In the genomic region with DNA sequence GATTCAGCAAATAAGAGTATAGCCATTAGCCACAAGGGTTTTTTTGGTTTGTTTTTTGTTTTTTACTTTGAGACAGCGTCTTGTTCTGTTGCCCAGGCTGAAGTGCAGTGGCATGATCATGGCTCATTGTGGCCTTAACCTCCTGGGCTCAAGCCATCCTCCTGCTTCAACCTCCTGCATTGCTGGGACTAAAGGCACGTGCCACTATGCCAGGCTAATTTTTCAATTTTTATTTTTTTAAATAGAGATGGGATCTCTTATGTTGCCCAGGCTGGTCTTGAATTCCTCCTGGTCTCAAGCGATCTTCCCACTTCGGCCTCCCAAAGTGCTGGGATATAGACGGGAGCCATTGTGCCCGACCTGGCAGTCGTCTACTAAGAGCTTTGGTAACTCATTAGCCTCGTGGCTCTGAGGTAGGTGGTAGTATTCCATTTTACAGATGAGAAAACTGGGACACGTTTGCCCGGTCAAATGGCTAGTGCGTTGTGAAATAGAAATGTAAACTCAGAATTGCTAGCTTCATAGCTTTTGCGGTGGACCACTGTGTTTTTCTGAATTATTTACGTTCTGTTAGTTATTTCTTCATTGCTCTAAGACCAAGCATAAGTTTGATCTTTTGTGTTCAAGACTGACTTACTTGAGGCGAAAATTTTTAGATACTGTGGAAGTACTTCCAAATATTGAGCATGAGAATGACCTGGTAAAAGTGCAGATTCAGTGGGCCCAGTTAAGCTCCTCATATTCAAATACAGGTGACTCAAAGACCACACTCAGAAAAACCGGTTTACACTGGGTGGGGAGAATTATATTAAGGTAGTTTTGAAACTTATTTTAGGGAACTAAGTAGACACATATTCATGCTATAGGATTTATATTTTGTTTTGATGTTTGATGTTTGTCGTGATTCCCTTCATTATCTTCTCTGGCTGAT, we compare ENCODE assay signal across 9 cellular contexts. TPM values are rescaled to one million over a fixed set of nuclear protein-coding genes. Genes with fewer than 3 reads are reported as not detected.
DNase-seq lines count a peak whose midpoint lies in the region; ATAC-seq lines count a peak whose summit lies in the region.
"Had no signal": no experiment of that assay in that cellular context is flagged by ENCODE, and none has a peak within 500 bp of the region (broad histone marks: within the 10 kb centered on the region; RNA-seq: fewer than 3 reads in every experiment).

No MANE protein-coding gene starts in this region.

- H3K27ac ChIP-seq in iPS DF 6.9 (ENCODE audit: low read length): no peak overlapping the region

- peaks cover 51% of the 10 kb centered on the region for H3K4me1 Mint-ChIP-seq in T-helper 2 cell treated with Interferon-gamma antibody and Interleukin-4, amounts not matched to agents 5 μg/mL and 100 μg/mL, for 36 hours (ENCODE audit: low read depth)
- H3K4me1 Mint-ChIP-seq in activated CD4-positive, alpha-beta memory T cell treated with anti-CD3 and anti-CD28 coated beads, Interleukin-2, amount 10 ng/mL, durations not matched to agents 7 days and 5 days: peaks cover 64% of the 10 kb centered on the region
- H3K4me1 Mint-ChIP-seq in stimulated activated naive CD8-positive, alpha-beta T cell treated with anti-CD3 and anti-CD28 coated beads, Interleukin-15, amount 100 ng/mL, for 72 hours: peaks cover 62% of the 10 kb centered on the region

- intact Hi-C loops in sciatic nerve (cut with DNase I): no loop called here

- DNase-seq in T-helper 2 cell treated with Interferon-gamma antibody and Interleukin-4, amounts not matched to agents 5 μg/mL and 100 μg/mL, for 36 hours (ENCODE audit: low spot score): no peak
- DNase-seq in T-helper 2 cell (no peak), iPS DF 6.9 (ENCODE audit: low read depth, low spot score) (no peak), sciatic nerve (ENCODE audit: low spot score) (no peak), activated gamma-delta T cell treated with Interleukin-2 at 50 U/mL for 16 hours (no peak), COLO829 (ENCODE audit: low spot score) (no peak)
- no peak for DNase-seq in activated CD4-positive, alpha-beta memory T cell treated with anti-CD3 and anti-CD28 coated beads, Interleukin-2, amount 10 ng/mL, durations not matched to agents 7 days and 5 days
- DNase-seq in stimulated activated naive CD8-positive, alpha-beta T cell treated with anti-CD3 and anti-CD28 coated beads, Interleukin-15, amount 100 ng/mL, for 72 hours: no peak

- H3K9me3 ChIP-seq in iPS DF 6.9 (ENCODE audit: control insufficient read depth, insufficient read depth, low read length): no peaks in the 10 kb centered on the region
- H3K9me3 ChIP-seq: body of pancreas had no signal

- no peaks in the 10 kb centered on the region for H3K9me3 Mint-ChIP-seq in T-helper 2 cell treated with Interferon-gamma antibody and Interleukin-4, amounts not matched to agents 5 μg/mL and 100 μg/mL, for 36 hours
- H3K9me3 Mint-ChIP-seq in activated CD4-positive, alpha-beta memory T cell treated with anti-CD3 and anti-CD28 coated beads, Interleukin-2, amount 10 ng/mL, durations not matched to agents 7 days and 5 days: no peaks in the 10 kb centered on the region
- no peaks in the 10 kb centered on the region for H3K9me3 Mint-ChIP-seq in stimulated activated naive CD8-positive, alpha-beta T cell treated with anti-CD3 and anti-CD28 coated beads, Interleukin-15, amount 100 ng/mL, for 72 hours

- H3K27me3 ChIP-seq in iPS DF 6.9 (ENCODE audit: control insufficient read depth, insufficient read depth, low read length): no peaks in the 10 kb centered on the region
- H3K27me3 ChIP-seq: body of pancreas had no signal

- no CpG with 5 or more reads among the region's 16 CpGs for WGBS in iPS DF 6.9 (ENCODE audit: insufficient coverage, insufficient read length)

- H3K4me1 ChIP-seq in iPS DF 6.9 (ENCODE audit: control insufficient read depth, insufficient read depth, low read length): peaks cover 4% of the 10 kb centered on the region; the same call in 1 of the 2 replicates

- H3K36me3 Mint-ChIP-seq in T-helper 2 cell treated with Interferon-gamma antibody and Interleukin-4, amounts not matched to agents 5 μg/mL and 100 μg/mL, for 36 hours (ENCODE audit: low read depth): peaks cover 52% of the 10 kb centered on the region
- peaks cover 63% of the 10 kb centered on the region for H3K36me3 Mint-ChIP-seq in activated CD4-positive, alpha-beta memory T cell treated with anti-CD3 and anti-CD28 coated beads, Interleukin-2, amount 10 ng/mL, durations not matched to agents 7 days and 5 days (ENCODE audit: low read depth)

- POLR2A ChIA-PET in activated CD4-positive, alpha-beta memory T cell treated with anti-CD3 and anti-CD28 coated beads, Interleukin-2, amount 10 ng/mL, durations not matched to agents 7 days and 5 days (lab: Charles Lee): interaction anchor here (1.0 to 5.4 kb wide), 10 partner anchors 10 to 209 kb away, joined by 4 to 32 read pairs (median 8); partner anchors contain the start of genes ADISSP and AP5S1

- peak overlapping the region; percentile 98 for H3K4me3 Mint-ChIP-seq in T-helper 2 cell treated with Interferon-gamma antibody and Interleukin-4, amounts not matched to agents 5 μg/mL and 100 μg/mL, for 36 hours
- peak overlapping the region; percentile 97 for H3K4me3 Mint-ChIP-seq in activated CD4-positive, alpha-beta memory T cell treated with anti-CD3 and anti-CD28 coated beads, Interleukin-2, amount 10 ng/mL, durations not matched to agents 7 days and 5 days
- H3K4me3 Mint-ChIP-seq in stimulated activated naive CD8-positive, alpha-beta T cell treated with anti-CD3 and anti-CD28 coated beads, Interleukin-15, amount 100 ng/mL, for 72 hours: peak overlapping the region; percentile 89 to 99

- CTCF ChIA-PET in activated CD4-positive, alpha-beta memory T cell treated with anti-CD3 and anti-CD28 coated beads, Interleukin-2, amount 10 ng/mL, durations not matched to agents 7 days and 5 days (lab: Charles Lee): interaction anchor here (0.6 to 2.6 kb wide), 4 partner anchors 16 to 194 kb away, joined by 3 to 12 read pairs (median 4); no protein-coding TSS in a partner anchor

- H3K36me3 ChIP-seq in iPS DF 6.9 (ENCODE audit: control insufficient read depth, insufficient read depth, low read length): peaks cover 4% of the 10 kb centered on the region; the same call in 1 of the 2 replicates

- H3K27ac Mint-ChIP-seq in T-helper 2 cell treated with Interferon-gamma antibody and Interleukin-4, amounts not matched to agents 5 μg/mL and 100 μg/mL, for 36 hours: peak overlapping the region; percentile 94
- H3K27ac Mint-ChIP-seq in activated CD4-positive, alpha-beta memory T cell treated with anti-CD3 and anti-CD28 coated beads, Interleukin-2, amount 10 ng/mL, durations not matched to agents 7 days and 5 days: peak overlapping the region; percentile 96
- peak overlapping the region; percentile 27 to 91 for H3K27ac Mint-ChIP-seq in stimulated activated naive CD8-positive, alpha-beta T cell treated with anti-CD3 and anti-CD28 coated beads, Interleukin-15, amount 100 ng/mL, for 72 hours

- peak overlapping the region; percentile 93; the same call in 1 of the 2 replicates for H3K4me3 ChIP-seq in iPS DF 6.9 (ENCODE audit: low read length)

- ATAC-seq in stimulated activated naive CD8-positive, alpha-beta T cell treated with anti-CD3 and anti-CD28 coated beads, Interleukin-15, amount 100 ng/mL, for 72 hours: no peak
- ATAC-seq in sciatic nerve: no peak
- ATAC-seq: body of pancreas had no signal

- H3K27me3 Mint-ChIP-seq in T-helper 2 cell treated with Interferon-gamma antibody and Interleukin-4, amounts not matched to agents 5 μg/mL and 100 μg/mL, for 36 hours (ENCODE audit: low read depth): no peaks in the 10 kb centered on the region
- H3K27me3 Mint-ChIP-seq in activated CD4-positive, alpha-beta memory T cell treated with anti-CD3 and anti-CD28 coated beads, Interleukin-2, amount 10 ng/mL, durations not matched to agents 7 days and 5 days: no peaks in the 10 kb centered on the region
- H3K27me3 Mint-ChIP-seq in stimulated activated naive CD8-positive, alpha-beta T cell treated with anti-CD3 and anti-CD28 coated beads, Interleukin-15, amount 100 ng/mL, for 72 hours: no peaks in the 10 kb centered on the region

RNA-seq across cellular contexts. Expression of gene PANK2, which starts 2.1 kb away (rescaled TPM):
- total RNA-seq in activated CD4-positive, alpha-beta memory T cell treated with anti-CD3 and anti-CD28 coated beads, Interleukin-2, amount 10 ng/mL, durations not matched to agents 7 days and 5 days: 10 to 100 TPM; 63.3 to 63.8 TPM
- 48.5 TPM for total RNA-seq in sciatic nerve

RNA-seq across cellular contexts. Expression of gene MAVS, which starts 44.6 kb away (rescaled TPM):
- 10 to 100 TPM; 31.1 to 31.6 TPM for total RNA-seq in activated CD4-positive, alpha-beta memory T cell treated with anti-CD3 and anti-CD28 coated beads, Interleukin-2, amount 10 ng/mL, durations not matched to agents 7 days and 5 days
- 37.8 TPM for total RNA-seq in sciatic nerve
